8 cellular contexts compared by ENCODE assay signal in genomic region chr20:50815162-50815989, GRCh38. TPM values are rescaled to one million over a fixed set of nuclear protein-coding genes. Genes with fewer than 3 reads are reported as not detected.
DNase-seq lines count a peak whose midpoint lies in the region; ATAC-seq and TF ChIP-seq lines count a peak whose summit lies in the region.

No MANE protein-coding gene starts in this region.

- no TSS peak for BruUV-seq in IMR-90 (replicated peaks; lab: Mats Ljungman, UMichigan)

- H3K36me3 Mint-ChIP-seq in stimulated activated naive CD8-positive, alpha-beta T cell treated with anti-CD3 and anti-CD28 coated beads, Interleukin-15, Interleukin-2, amounts not matched to agents 100 ng/mL and 50 ng/mL, for 24 hours (ENCODE audit: low read depth): peaks cover 9% of the 10 kb centered on the region

- peak overlapping the region; percentile 97 for H2AK5ac ChIP-seq in IMR-90 (ENCODE audit: low read depth, low read length)

- H3K4me3 ChIP-seq in AG04450 (ENCODE audit: low read depth, low read length) (peak overlapping the region; percentile 34), IMR-90 (ENCODE audit: insufficient read depth, low read depth, low read length) (peak overlapping the region; percentile 9; the same call in 1 of the 2 replicates), astrocyte of the spinal cord (ENCODE audit: low read depth, low read length) (no peak overlapping the region), H7 (ENCODE audit: insufficient read depth, low read depth, low read length) (no peak overlapping the region)

- CTCF ChIA-PET in AG04450 (lab: Charles Lee): interaction anchor here (0.5 to 1.1 kb wide), 3 partner anchors 21 to 104 kb away, joined by 4 to 5 read pairs (median 4); partner anchors contain the start of gene BCAS4
- CTCF ChIA-PET in IMR-90 (lab: Yijun Ruan, JAX): interaction anchor here (0.5 to 1.0 kb wide), 2 partner anchors 21 to 1122 kb away, joined by 3 to 4 read pairs; no protein-coding TSS in a partner anchor

- H3K56ac ChIP-seq in IMR-90 (ENCODE audit: extremely low read depth, insufficient read depth, low read length): peak overlapping the region; percentile 54

- peak overlapping the region; percentile 93 for H2AK9ac ChIP-seq in IMR-90 (replicated peaks; ENCODE audit: low read depth, low read length, poor library complexity)

- H3K9ac ChIP-seq in IMR-90 (ENCODE audit: low read depth, low read length): no peak overlapping the region

- peak overlapping the region; percentile 80 for H3K4ac ChIP-seq in IMR-90 (ENCODE audit: low read depth, low read length)

- peak overlapping the region; percentile 95 for H3K27ac Mint-ChIP-seq in stimulated activated naive CD8-positive, alpha-beta T cell treated with anti-CD3 and anti-CD28 coated beads, Interleukin-15, Interleukin-2, amounts not matched to agents 100 ng/mL and 50 ng/mL, for 24 hours

- H3K23ac ChIP-seq in IMR-90 (ENCODE audit: low read depth, low read length): peak overlapping the region; percentile 58

- POLR2A ChIA-PET in AG04450 (lab: Yijun Ruan, JAX) (no interaction called here), IMR-90 (lab: Charles Lee; ENCODE audit: unreplicated experiment) (no interaction called here)

- DNase-seq in AG04450 (ENCODE audit: low read depth, low spot score) (peak; percentile 70), IMR-90 (peak; percentile 92), astrocyte of the spinal cord (ENCODE audit: low read depth, low spot score) (peak; percentile 79), H7 (no peak), SKM-1 (lab: John Stamatoyannopoulos, UW; ENCODE audit: unreplicated experiment) (no peak), anterior cingulate cortex (lab: John Stamatoyannopoulos, UW) (no peak)

- no peaks in the 10 kb centered on the region for H3K27me3 Mint-ChIP-seq in stimulated activated naive CD8-positive, alpha-beta T cell treated with anti-CD3 and anti-CD28 coated beads, Interleukin-15, Interleukin-2, amounts not matched to agents 100 ng/mL and 50 ng/mL, for 24 hours

- peak overlapping the region; percentile 78 for H2BK20ac ChIP-seq in IMR-90 (ENCODE audit: low read depth, low read length)

- in situ Hi-C loops in IMR-90 (cut with MboI; ENCODE audit: low sequenced_read_pairs) (no loop called here), astrocyte of the spinal cord (cut with HindIII; ENCODE audit: low sequenced_read_pairs) (no loop called here)

- H3K9me3 Mint-ChIP-seq in stimulated activated naive CD8-positive, alpha-beta T cell treated with anti-CD3 and anti-CD28 coated beads, Interleukin-15, Interleukin-2, amounts not matched to agents 100 ng/mL and 50 ng/mL, for 24 hours: no peaks in the 10 kb centered on the region

- TF ChIP-seq CTCF in AG04450 (IDR thresholded peaks at IDR 0.05; ENCODE audit: low read depth, low read length) (no peak), IMR-90 (conservative IDR thresholded peaks at IDR 0.05; ENCODE audit: low read depth, low read length) (no peak), astrocyte of the spinal cord (IDR thresholded peaks at IDR 0.05; ENCODE audit: low read depth, low read length) (no peak)

- TF ChIP-seq RAD21 in IMR-90 (IDR thresholded peaks at IDR 0.05; ENCODE audit: low read length): no peak

- H3K36me3 ChIP-seq in IMR-90 (ENCODE audit: control insufficient read depth, insufficient read depth, low read length) (no peaks in the 10 kb centered on the region; the same call in 1 of the 2 replicates), H7 (replicated peaks; ENCODE audit: control insufficient read depth, insufficient read depth, low read length) (no peaks in the 10 kb centered on the region)

- intact Hi-C loops in IMR-90 (cut with micrococcal nuclease): loop anchor here (1.0 to 5.0 kb wide), 2 partner anchors 17 to 97 kb away; no protein-coding TSS in a partner anchor

- peak overlapping the region; percentile 76 for H2AFZ ChIP-seq in IMR-90 (replicated peaks; ENCODE audit: low read length, poor library complexity)

- H2BK15ac ChIP-seq in IMR-90 (ENCODE audit: low read depth, low read length): peak overlapping the region; percentile 72; the same call in 1 of the 3 replicates

- peaks cover 80% of the 10 kb centered on the region for H3K4me1 Mint-ChIP-seq in stimulated activated naive CD8-positive, alpha-beta T cell treated with anti-CD3 and anti-CD28 coated beads, Interleukin-15, Interleukin-2, amounts not matched to agents 100 ng/mL and 50 ng/mL, for 24 hours (ENCODE audit: low read depth)

- H3K27ac ChIP-seq in AG04450 (ENCODE audit: low read depth, low read length) (peak overlapping the region; percentile 60), IMR-90 (ENCODE audit: insufficient read depth, low read length) (no peak overlapping the region)

- H3K4me3 Mint-ChIP-seq in stimulated activated naive CD8-positive, alpha-beta T cell treated with anti-CD3 and anti-CD28 coated beads, Interleukin-15, Interleukin-2, amounts not matched to agents 100 ng/mL and 50 ng/mL, for 24 hours: peak overlapping the region; percentile 75

- H4K8ac ChIP-seq in IMR-90 (ENCODE audit: low read depth in 2 of 2, low read length in 2 of 2): peak overlapping the region in 1 of 2 experiments; percentile 80; a peak in 2 of 4 replicates

- ATAC-seq in GM18909 (IDR thresholded peaks at IDR 0.05; ENCODE audit: poor library complexity, unreplicated experiment) (peak; percentile 35), IMR-90 (ENCODE audit: low read depth) (peak; percentile 95)

- dilution Hi-C loops in IMR-90 (cut with HindIII; ENCODE audit: low sequenced_read_pairs, unreplicated experiment): loop anchor here (25.0 kb wide), 1 partner anchor 97 kb away; no protein-coding TSS in a partner anchor

- peak overlapping the region; percentile 71 for H3K4me2 ChIP-seq in IMR-90 (ENCODE audit: low read depth, low read length)

- H3K4me1 ChIP-seq in IMR-90 (ENCODE audit: control insufficient read depth, insufficient read depth, low read length): peaks cover 15% of the 10 kb centered on the region

- no peak overlapping the region; the same call in 1 of the 2 replicates for H3K18ac ChIP-seq in IMR-90 (ENCODE audit: low read depth, low read length)

- H2BK5ac ChIP-seq in IMR-90 (ENCODE audit: low read depth, low read length, poor library complexity, severe bottlenecking): peak overlapping the region; percentile 75

- H3K27me3 ChIP-seq in AG04450 (ENCODE audit: control insufficient read depth, insufficient read depth, low read length) (no peaks in the 10 kb centered on the region), IMR-90 (ENCODE audit: control insufficient read depth, insufficient read depth, low read length) (no peaks in the 10 kb centered on the region), H7 (ENCODE audit: control insufficient read depth, insufficient read depth, low read length) (no peaks in the 10 kb centered on the region)

- peaks cover 31 to 53% of the 10 kb centered on the region in 2 experiments for H3K79me1 ChIP-seq in IMR-90 (ENCODE audit: low read depth in 1 of 2, low read length in 2 of 2)

- peak overlapping the region; percentile 87 for H3K14ac ChIP-seq in IMR-90 (replicated peaks; ENCODE audit: low read depth, low read length)

- no peak for TF ChIP-seq POLR2A in IMR-90 (IDR thresholded peaks at IDR 0.05; ENCODE audit: low read depth, low read length)

- no peak overlapping the region for H4K5ac ChIP-seq in IMR-90 (ENCODE audit: low read depth, low read length)

- H2BK120ac ChIP-seq in IMR-90 (ENCODE audit: low read depth, low read length): peak overlapping the region; percentile 74

- H4K20me1 ChIP-seq in IMR-90 (ENCODE audit: insufficient read depth, low read length): peaks cover 8% of the 10 kb centered on the region

- no peaks in the 10 kb centered on the region for H3K9me3 ChIP-seq in AG04450 (ENCODE audit: control insufficient read depth, insufficient read depth, low read length)
- H3K9me3 ChIP-seq in IMR-90 (ENCODE audit: control insufficient read depth, insufficient read depth, low read length): no peaks in the 10 kb centered on the region

- peaks cover 24% of the 10 kb centered on the region for H3K9me1 ChIP-seq in IMR-90 (ENCODE audit: insufficient read depth, low read length)

- peak overlapping the region; percentile 39 for H4K91ac ChIP-seq in IMR-90 (ENCODE audit: insufficient read depth, low read depth, low read length)

- 89% methylated on average over 6 of the region's 15 CpGs; no CpG with 5 or more reads in 1 of the 2 experiments for WGBS in IMR-90 (ENCODE audit: extremely low coverage in 2 of 2, insufficient read length in 1 of 2), 2 experiments

TF ChIP-seq in IMR-90, 13 proteins besides CTCF, POLR2A, EP300 and RAD21 (continues in another document):
- TF ChIP-seq MAFK (IDR thresholded peaks at IDR 0.05; ENCODE audit: low read depth, low read length): no peak
- peak; percentile 66; the same call in 1 of the 2 replicates for TF ChIP-seq BHLHE40 (IDR thresholded peaks at IDR 0.05; ENCODE audit: low read depth, low read length)
- no peak for TF ChIP-seq NFE2L2 (IDR thresholded peaks at IDR 0.05; ENCODE audit: low read depth, low read length)
- no peak for TF ChIP-seq RFX5 (IDR thresholded peaks at IDR 0.05; ENCODE audit: low read depth, low read length)
- peak; percentile 79 for TF ChIP-seq RCOR1 (IDR thresholded peaks at IDR 0.05; ENCODE audit: insufficient replicate concordance, low read length)
- TF ChIP-seq MXI1 (IDR thresholded peaks at IDR 0.05; ENCODE audit: borderline replicate concordance, low read depth, low read length): peak; percentile 45; the same call in 1 of the 2 replicates
- no peak for TF ChIP-seq CHD1 (IDR thresholded peaks at IDR 0.05; ENCODE audit: low read depth, low read length)
- TF ChIP-seq, protein P1, sequence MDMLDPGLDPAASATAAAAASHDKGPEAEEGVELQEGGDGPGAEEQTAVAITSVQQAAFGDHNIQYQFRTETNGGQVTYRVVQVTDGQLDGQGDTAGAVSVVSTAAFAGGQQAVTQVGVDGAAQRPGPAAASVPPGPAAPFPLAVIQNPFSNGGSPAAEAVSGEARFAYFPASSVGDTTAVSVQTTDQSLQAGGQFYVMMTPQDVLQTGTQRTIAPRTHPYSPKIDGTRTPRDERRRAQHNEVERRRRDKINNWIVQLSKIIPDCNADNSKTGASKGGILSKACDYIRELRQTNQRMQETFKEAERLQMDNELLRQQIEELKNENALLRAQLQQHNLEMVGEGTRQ (IDR thresholded peaks at IDR 0.05; ENCODE audit: low read depth, low read length): 0 out of 2 replicates have a peak, but pooled peaks have one; percentile 5
- peak; percentile 64 for TF ChIP-seq FOS (IDR thresholded peaks at IDR 0.05; ENCODE audit: low read depth, low read length)
- TF ChIP-seq MAZ (IDR thresholded peaks at IDR 0.05; ENCODE audit: borderline replicate concordance, low read depth, low read length): peak; percentile 46; the same call in 1 of the 2 replicates

RNA-seq across cellular contexts. Expression of gene BCAS4, which starts 20.5 kb away (rescaled TPM):
- polyA plus RNA-seq in AG04450 (2011; rRNA removed): 37.3 and 37.7 TPM in 2 replicates
- 17.1 and 17.9 TPM in 2 replicates for polyA minus RNA-seq in AG04450 (2011; rRNA and poly(A)+ RNA removed)
- 40.0 and 47.5 TPM in 2 replicates for total RNA-seq in IMR-90 (2012; rRNA removed)
- polyA plus RNA-seq in IMR-90 (2012; rRNA removed): 42.7 and 46.9 TPM in 2 replicates
- 29.3 and 63.1 TPM in 2 replicates for polyA plus RNA-seq in IMR-90 (2012; cell fraction: cytosol; rRNA removed)
- 24.3 and 25.0 TPM in 2 replicates for polyA plus RNA-seq in IMR-90 (2012; cell fraction: nucleus; rRNA removed; ENCODE audit: low replicate concordance)
- total RNA-seq in H7 (2014; rRNA removed; shearing (Covaris generic)): 17.6 and 19.3 TPM in 2 replicates

Comparison
In these comparisons a context has a peak if more than half of its experiments do, and no peak if none do; other contexts are left out.
1. DNase-seq: peak in AG04450 (single experiment), IMR-90 (single experiment) and astrocyte of the spinal cord (single experiment); none in H7 (single experiment), SKM-1 (single experiment) and anterior cingulate cortex (0 of 58).
2. H3K4me3 ChIP-seq: peak in AG04450 (single experiment) and IMR-90 (single experiment); none in astrocyte of the spinal cord (single experiment) and H7 (single experiment).